ENCODE assay signal across 4 cellular contexts in genomic region chr4:61785766-61786165, GRCh38.
"Had no signal": no experiment of that assay in that cellular context is flagged by ENCODE, and none has a peak within 500 bp of the region (broad histone marks: within the 10 kb centered on the region; RNA-seq: fewer than 3 reads in every experiment).

No MANE protein-coding gene starts in this region.

- H3K27me3 Mint-ChIP-seq: IgD-negative memory B cell had no signal

- DNase-seq: IMR-90, KBM-7 had no signal

- H3K36me3 Mint-ChIP-seq: IgD-negative memory B cell had no signal

- H3K4me1 Mint-ChIP-seq: IgD-negative memory B cell had no signal

- H3K4me3 Mint-ChIP-seq: IgD-negative memory B cell had no signal

- H3K4me3 ChIP-seq: K562 had no signal
